In the genomic region with DNA sequence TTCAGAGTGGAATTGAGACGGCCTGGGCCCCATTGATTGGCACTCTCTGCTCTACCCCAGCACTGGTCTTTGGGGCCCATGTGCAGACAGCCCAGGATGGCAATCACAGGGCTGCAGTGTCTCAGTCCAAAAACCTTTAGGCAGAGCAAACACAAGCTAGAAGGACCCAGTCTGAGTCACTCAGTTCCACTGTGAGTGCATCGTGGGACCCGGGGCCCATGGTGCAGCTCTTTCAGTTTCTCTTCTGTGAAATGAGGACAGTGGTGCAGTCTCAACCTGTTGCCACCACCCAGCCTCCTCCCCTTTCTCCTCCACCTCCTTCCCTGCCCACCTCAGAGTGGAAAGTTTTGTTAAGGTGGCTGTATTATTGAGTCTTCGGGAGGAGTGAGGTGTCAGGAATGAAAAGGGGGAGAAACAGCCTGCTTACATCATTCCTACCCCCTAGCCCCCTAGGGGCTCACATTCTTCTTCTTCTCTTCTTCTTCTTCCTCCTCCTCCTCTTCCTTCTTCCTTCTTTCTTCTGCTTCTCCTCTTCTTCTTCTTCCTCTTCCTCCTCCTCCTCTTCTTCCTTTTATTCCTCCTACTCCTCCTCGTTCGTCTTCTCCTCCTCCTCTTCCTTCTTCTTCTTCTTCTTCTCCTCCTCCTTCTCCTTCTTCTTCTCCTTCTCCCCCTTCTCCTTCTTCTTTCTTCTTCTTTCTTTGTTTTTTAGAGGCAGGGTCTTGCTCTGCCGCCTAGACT, we compare ENCODE assay signal across 7 cellular contexts. TPM values are rescaled to one million over a fixed set of nuclear protein-coding genes. Genes with fewer than 3 reads are reported as not detected.
DNase-seq lines count a peak whose midpoint lies in the region; ATAC-seq and TF ChIP-seq lines count a peak whose summit lies in the region.

No MANE protein-coding gene starts in this region.

- no peaks in the 10 kb centered on the region for H3K4me1 ChIP-seq in A673 (ENCODE audit: insufficient read depth, low read length, poor library complexity, severe bottlenecking)

- H3K36me3 ChIP-seq in KOPT-K1 (ENCODE audit: insufficient read depth, low read length) (no peaks in the 10 kb centered on the region), A673 (ENCODE audit: insufficient read depth, low read length, poor library complexity, severe bottlenecking) (no peaks in the 10 kb centered on the region)

- H3K9me3 ChIP-seq in KOPT-K1 (ENCODE audit: insufficient read depth, low read length, poor library complexity, severe bottlenecking) (no peaks in the 10 kb centered on the region), A673 (ENCODE audit: low read depth, low read length, poor library complexity, severe bottlenecking) (no peaks in the 10 kb centered on the region)

- peaks cover 8% of the 10 kb centered on the region for H3K27me3 ChIP-seq in A673 (replicated peaks; ENCODE audit: insufficient read depth, low read depth, low read length, poor library complexity)

- peak; percentile 87 for ATAC-seq in GM21390 (IDR thresholded peaks at IDR 0.05; ENCODE audit: unreplicated experiment)

- DNase-seq in activated naive CD4-positive, alpha-beta T cell (lab: John Stamatoyannopoulos, UW) = peak; percentile 29 to 58 (median 44)
- peak; percentile 35 to 46 for DNase-seq in stimulated activated CD8-positive, alpha-beta memory T cell treated with anti-CD3 and anti-CD28 coated beads, Interleukin-7, amount 100 ng/mL, for 1 hour (ENCODE audit: low read depth in 2 of 2)
- DNase-seq in A673 (ENCODE audit: low spot score) (no peak), SK-N-DZ (ENCODE audit: low spot score) (no peak), cardiac septum (ENCODE audit: low spot score) (no peak)

- H3K4me3 ChIP-seq in A673 (ENCODE audit: low read depth, low read length, poor library complexity, severe bottlenecking) = no peak overlapping the region

- H3K27ac ChIP-seq in KOPT-K1 (ENCODE audit: low read depth, low read length, poor library complexity, severe bottlenecking) (peak overlapping the region; percentile 32), A673 (ENCODE audit: low read depth, low read length, poor library complexity, severe bottlenecking) (no peak overlapping the region)

- no peak for TF ChIP-seq CTCF in A673 (conservative IDR thresholded peaks at IDR 0.05; ENCODE audit: low read depth, low read length)

- no TSS peak for BruUV-seq in A673 (replicated peaks; lab: Mats Ljungman, UMichigan)

- POLR2A ChIA-PET in A673 (lab: Charles Lee; ENCODE audit: low non-redundant PET) = no interaction called here

- intact Hi-C loops in A673 (cut with micrococcal nuclease; ENCODE audit: unreplicated experiment) = loop anchor here (10.0 kb wide), 1 partner anchor 92 kb away; no protein-coding TSS in a partner anchor
- intact Hi-C loops in cardiac septum (cut with DNase I) = no loop called here

- CTCF ChIA-PET in A673 (lab: Charles Lee) = no interaction called here

RNA-seq across cellular contexts. Expression of gene CARD11, which starts 19.5 kb away (rescaled TPM):
- total RNA-seq in A673 (2021) = 1.6 and 1.8 TPM in 2 replicates
- 0.05 TPM in 1 of 2 replicates, not detected in the other for polyA plus RNA-seq in SK-N-DZ (2014; cell fraction: cytosol; rRNA removed)
- not detected in 2 replicates for polyA plus RNA-seq in SK-N-DZ (2014; cell fraction: nucleus; rRNA removed)
- total RNA-seq in cardiac septum = 0.32 TPM

Comparison
In these comparisons a context has a peak if more than half of its experiments do, and no peak if none do; other contexts are left out.
1. DNase-seq: peak in activated naive CD4-positive, alpha-beta T cell (4 of 4) and stimulated activated CD8-positive, alpha-beta memory T cell treated with anti-CD3 and anti-CD28 coated beads, Interleukin-7, amount 100 ng/mL, for 1 hour (2 of 2); none in A673 (single experiment), SK-N-DZ (single experiment) and cardiac septum (single experiment).